8 cellular contexts compared by ENCODE assay signal in genomic region chr6:139133733-139134360, GRCh38. TPM values are rescaled to one million over a fixed set of nuclear protein-coding genes. Genes with fewer than 3 reads are reported as not detected.
DNase-seq lines count a peak whose midpoint lies in the region; ATAC-seq and TF ChIP-seq lines count a peak whose summit lies in the region.

No MANE protein-coding gene starts in this region.

- intact Hi-C loops in activated CD4-positive, alpha-beta T cell treated with anti-CD3 and anti-CD28 coated beads for 36 hours (cut with DNase I, micrococcal nuclease): loop anchor here (1.0 to 2.0 kb wide), 2 partner anchors 9 to 241 kb away; partner anchors contain the start of gene CITED2 (in 1 of the 2)
- intact Hi-C loops in mucosa of descending colon (cut with DNase I, micrococcal nuclease): no loop called here

- no peak for TF ChIP-seq CTCF in WTC11 (IDR thresholded peaks at IDR 0.05)
- no peak for TF ChIP-seq CTCF in mucosa of descending colon (IDR thresholded peaks at IDR 0.05)

- peaks cover 27% of the 10 kb centered on the region for H3K36me3 Mint-ChIP-seq in activated CD4-positive, alpha-beta T cell treated with anti-CD3 and anti-CD28 coated beads for 36 hours (ENCODE audit: low read depth)
- no peaks in the 10 kb centered on the region for H3K36me3 Mint-ChIP-seq in WTC11

- H3K27ac ChIP-seq in layer of hippocampus (ENCODE audit: low read depth, low read length) (peak overlapping the region; percentile 19), stomach smooth muscle (ENCODE audit: low read length) (peak overlapping the region; percentile 42)

- peaks cover 13% of the 10 kb centered on the region for H3K4me1 ChIP-seq in stomach smooth muscle (ENCODE audit: control insufficient read depth, insufficient read depth, low read length)
- H3K4me1 ChIP-seq in mucosa of descending colon (ENCODE audit: low read depth): peaks cover 5% of the 10 kb centered on the region

- peaks cover 46% of the 10 kb centered on the region for H3K4me1 Mint-ChIP-seq in activated CD4-positive, alpha-beta T cell treated with anti-CD3 and anti-CD28 coated beads for 36 hours
- peaks cover 16% of the 10 kb centered on the region for H3K4me1 Mint-ChIP-seq in WTC11

- no peaks in the 10 kb centered on the region for H3K27me3 ChIP-seq in layer of hippocampus (ENCODE audit: control insufficient read depth, insufficient read depth, low read length)
- no peaks in the 10 kb centered on the region for H3K27me3 ChIP-seq in stomach smooth muscle (ENCODE audit: control insufficient read depth in 1 of 2, insufficient read depth in 2 of 2, low read length in 2 of 2)

- H3K4me3 ChIP-seq in stomach smooth muscle (ENCODE audit: low read length in 2 of 2) (peak overlapping the region in 1 of 2 donors; percentile 29), mucosa of descending colon (no peak overlapping the region)

- H3K9ac ChIP-seq in stomach smooth muscle (ENCODE audit: low read length in 2 of 2): no peak overlapping the region

- ATAC-seq in activated CD4-positive, alpha-beta T cell treated with anti-CD3 and anti-CD28 coated beads for 36 hours: no peak
- ATAC-seq in WTC11 (no peak), GM19395 (IDR thresholded peaks at IDR 0.05; ENCODE audit: unreplicated experiment) (no peak), mucosa of descending colon (no peak), GM21526 (IDR thresholded peaks at IDR 0.05; ENCODE audit: low FRiP score, unreplicated experiment) (no peak)

- peak overlapping the region; percentile 72 for H3K27ac Mint-ChIP-seq in activated CD4-positive, alpha-beta T cell treated with anti-CD3 and anti-CD28 coated beads for 36 hours
- H3K27ac Mint-ChIP-seq in WTC11: no peak overlapping the region

- H3K36me3 ChIP-seq in stomach smooth muscle (ENCODE audit: control insufficient read depth in 2 of 2, insufficient read depth in 2 of 2, low read length in 2 of 2): no peaks in the 10 kb centered on the region
- no peaks in the 10 kb centered on the region for H3K36me3 ChIP-seq in mucosa of descending colon (ENCODE audit: low read depth)

- H3K9me3 ChIP-seq in stomach smooth muscle (ENCODE audit: control insufficient read depth in 2 of 2, low read length in 2 of 2) (no peaks in the 10 kb centered on the region), mucosa of descending colon (no peaks in the 10 kb centered on the region)

- no peaks in the 10 kb centered on the region for H3K27me3 Mint-ChIP-seq in activated CD4-positive, alpha-beta T cell treated with anti-CD3 and anti-CD28 coated beads for 36 hours
- peaks cover 12% of the 10 kb centered on the region for H3K27me3 Mint-ChIP-seq in WTC11 (ENCODE audit: low read depth)

- H3K9me3 Mint-ChIP-seq in activated CD4-positive, alpha-beta T cell treated with anti-CD3 and anti-CD28 coated beads for 36 hours (ENCODE audit: low read depth): no peaks in the 10 kb centered on the region
- 0 out of 2 replicates have a peak, but pooled peaks cover 3% of the 10 kb centered on the region for H3K9me3 Mint-ChIP-seq in WTC11

- POLR2A ChIA-PET in activated CD4-positive, alpha-beta T cell treated with anti-CD3 and anti-CD28 coated beads for 36 hours (lab: Charles Lee): interaction anchor here (0.9 to 1.1 kb wide), 3 partner anchors 9 to 19 kb away, joined by 3 to 6 read pairs (median 3); no protein-coding TSS in a partner anchor
- POLR2A ChIA-PET in WTC11 (lab: Charles Lee): interaction anchor here (0.6 kb wide), 2 partner anchors 223 to 413 kb away, joined by 3 to 6 read pairs; no protein-coding TSS in a partner anchor

- peak overlapping the region; percentile 11 for H3K4me3 Mint-ChIP-seq in activated CD4-positive, alpha-beta T cell treated with anti-CD3 and anti-CD28 coated beads for 36 hours
- peak overlapping the region; percentile 14; the same call in 1 of the 2 replicates for H3K4me3 Mint-ChIP-seq in WTC11

- CTCF ChIA-PET in activated CD4-positive, alpha-beta T cell treated with anti-CD3 and anti-CD28 coated beads for 36 hours (lab: Charles Lee): interaction anchor here (0.5 to 3.6 kb wide), 7 partner anchors 9 to 304 kb away, joined by 3 to 24 read pairs (median 3); no protein-coding TSS in a partner anchor
- CTCF ChIA-PET in WTC11 (lab: Charles Lee): no interaction called here

- no peak for DNase-seq in activated CD4-positive, alpha-beta T cell treated with anti-CD3 and anti-CD28 coated beads for 36 hours
- DNase-seq in activated CD4-positive, alpha-beta T cell treated with anti-CD3 and anti-CD28 coated beads for 48 hours: no peak
- no peak for DNase-seq in WTC11 (ENCODE audit: low spot score)
- no peak for DNase-seq in mucosa of descending colon

TF ChIP-seq in WTC11, 78 proteins besides CTCF, POLR2A, EP300 and RAD21:
- TF ChIP-seq FOXK1 (CRISPR knock-in tag; IDR thresholded peaks at IDR 0.05): no peak
- no peak for TF ChIP-seq NR1H2 (CRISPR knock-in tag; IDR thresholded peaks at IDR 0.05)
- TF ChIP-seq, protein P1, sequence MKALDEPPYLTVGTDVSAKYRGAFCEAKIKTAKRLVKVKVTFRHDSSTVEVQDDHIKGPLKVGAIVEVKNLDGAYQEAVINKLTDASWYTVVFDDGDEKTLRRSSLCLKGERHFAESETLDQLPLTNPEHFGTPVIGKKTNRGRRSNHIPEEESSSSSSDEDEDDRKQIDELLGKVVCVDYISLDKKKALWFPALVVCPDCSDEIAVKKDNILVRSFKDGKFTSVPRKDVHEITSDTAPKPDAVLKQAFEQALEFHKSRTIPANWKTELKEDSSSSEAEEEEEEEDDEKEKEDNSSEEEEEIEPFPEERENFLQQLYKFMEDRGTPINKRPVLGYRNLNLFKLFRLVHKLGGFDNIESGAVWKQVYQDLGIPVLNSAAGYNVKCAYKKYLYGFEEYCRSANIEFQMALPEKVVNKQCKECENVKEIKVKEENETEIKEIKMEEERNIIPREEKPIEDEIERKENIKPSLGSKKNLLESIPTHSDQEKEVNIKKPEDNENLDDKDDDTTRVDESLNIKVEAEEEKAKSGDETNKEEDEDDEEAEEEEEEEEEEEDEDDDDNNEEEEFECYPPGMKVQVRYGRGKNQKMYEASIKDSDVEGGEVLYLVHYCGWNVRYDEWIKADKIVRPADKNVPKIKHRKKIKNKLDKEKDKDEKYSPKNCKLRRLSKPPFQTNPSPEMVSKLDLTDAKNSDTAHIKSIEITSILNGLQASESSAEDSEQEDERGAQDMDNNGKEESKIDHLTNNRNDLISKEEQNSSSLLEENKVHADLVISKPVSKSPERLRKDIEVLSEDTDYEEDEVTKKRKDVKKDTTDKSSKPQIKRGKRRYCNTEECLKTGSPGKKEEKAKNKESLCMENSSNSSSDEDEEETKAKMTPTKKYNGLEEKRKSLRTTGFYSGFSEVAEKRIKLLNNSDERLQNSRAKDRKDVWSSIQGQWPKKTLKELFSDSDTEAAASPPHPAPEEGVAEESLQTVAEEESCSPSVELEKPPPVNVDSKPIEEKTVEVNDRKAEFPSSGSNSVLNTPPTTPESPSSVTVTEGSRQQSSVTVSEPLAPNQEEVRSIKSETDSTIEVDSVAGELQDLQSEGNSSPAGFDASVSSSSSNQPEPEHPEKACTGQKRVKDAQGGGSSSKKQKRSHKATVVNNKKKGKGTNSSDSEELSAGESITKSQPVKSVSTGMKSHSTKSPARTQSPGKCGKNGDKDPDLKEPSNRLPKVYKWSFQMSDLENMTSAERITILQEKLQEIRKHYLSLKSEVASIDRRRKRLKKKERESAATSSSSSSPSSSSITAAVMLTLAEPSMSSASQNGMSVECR (CRISPR knock-in tag; IDR thresholded peaks at IDR 0.05; ENCODE audit: borderline replicate concordance): no peak
- no peak for TF ChIP-seq RELA (CRISPR knock-in tag; IDR thresholded peaks at IDR 0.05; ENCODE audit: borderline replicate concordance)
- no peak for TF ChIP-seq GABPB1 (CRISPR knock-in tag; IDR thresholded peaks at IDR 0.05)
- TF ChIP-seq NR3C1 (CRISPR knock-in tag; conservative IDR thresholded peaks at IDR 0.05; ENCODE audit: low read depth): no peak
- no peak for TF ChIP-seq SOX15 (CRISPR knock-in tag; IDR thresholded peaks at IDR 0.05)

RNA-seq across cellular contexts. Expression of gene HECA, which starts 1.0 kb away (rescaled TPM):
- 10 to 100 TPM; 51.6 to 63.4 TPM for total RNA-seq in activated CD4-positive, alpha-beta T cell treated with anti-CD3 and anti-CD28 coated beads for 36 hours
- total RNA-seq in WTC11 (2021) (8.1 to 9.4 TPM (median 8.1 TPM) in 3 replicates), mucosa of descending colon (10 to 100 TPM; 30.8 to 43.2 (median 40.4) TPM)

Comparison
In these comparisons a context has a peak if more than half of its experiments do, and no peak if none do; other contexts are left out.
1. intact Hi-C loops: an anchor here in activated CD4-positive, alpha-beta T cell treated with anti-CD3 and anti-CD28 coated beads for 36 hours (1.0 to 2.0 kb wide); none called in mucosa of descending colon.